In the genomic region with DNA sequence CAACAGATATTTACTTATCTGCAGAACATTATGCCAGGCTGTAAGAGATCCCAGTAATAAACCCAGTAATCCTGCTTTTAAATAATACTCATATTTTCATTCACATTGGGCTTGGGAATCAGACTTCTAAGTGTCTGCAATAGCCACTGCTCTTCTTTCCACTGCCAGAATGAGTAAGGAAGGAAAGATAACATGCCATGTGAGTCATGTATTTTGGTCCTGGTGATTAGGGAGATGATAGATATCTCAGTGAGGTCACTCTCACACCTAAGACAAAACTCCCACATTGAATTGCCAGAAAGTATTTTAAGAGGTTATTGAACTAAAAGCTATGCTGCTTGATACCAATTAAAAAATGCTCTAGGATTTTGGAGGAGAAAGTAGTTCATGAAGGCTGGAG, we compare ENCODE assay signal across 2 cellular contexts.
TF ChIP-seq lines count a peak whose summit lies in the region.

No MANE protein-coding gene starts in this region.

TF ChIP-seq in IMR-90, 13 proteins besides CTCF, POLR2A, EP300 and RAD21:
- TF ChIP-seq CEBPB (IDR thresholded peaks at IDR 0.05; ENCODE audit: low read depth, low read length) (no peak), MAFK (IDR thresholded peaks at IDR 0.05; ENCODE audit: low read depth, low read length) (no peak), MXI1 (IDR thresholded peaks at IDR 0.05; ENCODE audit: borderline replicate concordance, low read depth, low read length) (no peak), BHLHE40 (IDR thresholded peaks at IDR 0.05; ENCODE audit: low read depth, low read length) (no peak), MAZ (IDR thresholded peaks at IDR 0.05; ENCODE audit: borderline replicate concordance, low read depth, low read length) (no peak), CHD1 (IDR thresholded peaks at IDR 0.05; ENCODE audit: low read depth, low read length) (no peak), RFX5 (IDR thresholded peaks at IDR 0.05; ENCODE audit: low read depth, low read length) (no peak), ELK1 (IDR thresholded peaks at IDR 0.05; ENCODE audit: borderline replicate concordance, low read depth, low read length) (no peak), RCOR1 (IDR thresholded peaks at IDR 0.05; ENCODE audit: insufficient replicate concordance, low read length) (no peak), SMC3 (IDR thresholded peaks at IDR 0.05; ENCODE audit: low read depth, low read length) (no peak), USF2 (IDR thresholded peaks at IDR 0.05; ENCODE audit: low read depth, low read length) (no peak), FOS (IDR thresholded peaks at IDR 0.05; ENCODE audit: low read depth, low read length) (no peak)
TF ChIP-seq in IMR-90: peak in this region for 0.

TF ChIP-seq in K562, 482 proteins besides CTCF, POLR2A, EP300 and RAD21 (continues in another document):
- no peak for TF ChIP-seq CREB3L1 (IDR thresholded peaks at IDR 0.05; ENCODE audit: borderline replicate concordance, low read depth)
- TF ChIP-seq CBFA2T3 (IDR thresholded peaks at IDR 0.05): peak; percentile 78
- TF ChIP-seq ETV5 (CRISPR knock-in tag; IDR thresholded peaks at IDR 0.05; ENCODE audit: low read depth): no peak
- no peak for TF ChIP-seq PHF8 (IDR thresholded peaks at IDR 0.05; ENCODE audit: borderline replicate concordance, low read length)
- TF ChIP-seq ZNF76 (CRISPR knock-in tag; IDR thresholded peaks at IDR 0.05; ENCODE audit: borderline replicate concordance): no peak
- TF ChIP-seq FOXA1 (IDR thresholded peaks at IDR 0.05; ENCODE audit: borderline replicate concordance): no peak
- no peak for TF ChIP-seq PCBP2 (IDR thresholded peaks at IDR 0.05; ENCODE audit: low read depth, low read length, poor library complexity, severe bottlenecking)
- TF ChIP-seq, protein P1, sequence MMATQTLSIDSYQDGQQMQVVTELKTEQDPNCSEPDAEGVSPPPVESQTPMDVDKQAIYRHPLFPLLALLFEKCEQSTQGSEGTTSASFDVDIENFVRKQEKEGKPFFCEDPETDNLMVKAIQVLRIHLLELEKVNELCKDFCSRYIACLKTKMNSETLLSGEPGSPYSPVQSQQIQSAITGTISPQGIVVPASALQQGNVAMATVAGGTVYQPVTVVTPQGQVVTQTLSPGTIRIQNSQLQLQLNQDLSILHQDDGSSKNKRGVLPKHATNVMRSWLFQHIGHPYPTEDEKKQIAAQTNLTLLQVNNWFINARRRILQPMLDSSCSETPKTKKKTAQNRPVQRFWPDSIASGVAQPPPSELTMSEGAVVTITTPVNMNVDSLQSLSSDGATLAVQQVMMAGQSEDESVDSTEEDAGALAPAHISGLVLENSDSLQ (IDR thresholded peaks at IDR 0.05): no peak
- peak; percentile 90 for TF ChIP-seq ATF7 (IDR thresholded peaks at IDR 0.05)
- peak; percentile 74; the same call in 1 of the 2 replicates for TF ChIP-seq MTA1 (IDR thresholded peaks at IDR 0.05; ENCODE audit: borderline replicate concordance)
- TF ChIP-seq, protein P2, sequence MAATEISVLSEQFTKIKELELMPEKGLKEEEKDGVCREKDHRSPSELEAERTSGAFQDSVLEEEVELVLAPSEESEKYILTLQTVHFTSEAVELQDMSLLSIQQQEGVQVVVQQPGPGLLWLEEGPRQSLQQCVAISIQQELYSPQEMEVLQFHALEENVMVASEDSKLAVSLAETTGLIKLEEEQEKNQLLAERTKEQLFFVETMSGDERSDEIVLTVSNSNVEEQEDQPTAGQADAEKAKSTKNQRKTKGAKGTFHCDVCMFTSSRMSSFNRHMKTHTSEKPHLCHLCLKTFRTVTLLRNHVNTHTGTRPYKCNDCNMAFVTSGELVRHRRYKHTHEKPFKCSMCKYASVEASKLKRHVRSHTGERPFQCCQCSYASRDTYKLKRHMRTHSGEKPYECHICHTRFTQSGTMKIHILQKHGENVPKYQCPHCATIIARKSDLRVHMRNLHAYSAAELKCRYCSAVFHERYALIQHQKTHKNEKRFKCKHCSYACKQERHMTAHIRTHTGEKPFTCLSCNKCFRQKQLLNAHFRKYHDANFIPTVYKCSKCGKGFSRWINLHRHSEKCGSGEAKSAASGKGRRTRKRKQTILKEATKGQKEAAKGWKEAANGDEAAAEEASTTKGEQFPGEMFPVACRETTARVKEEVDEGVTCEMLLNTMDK (IDR thresholded peaks at IDR 0.05; ENCODE audit: borderline replicate concordance, insufficient read depth, low read depth, low read length, poor library complexity, severe bottlenecking): no peak
- TF ChIP-seq DIDO1 (tag; IDR thresholded peaks at IDR 0.05; ENCODE audit: low read depth): no peak
- TF ChIP-seq RBM15 (IDR thresholded peaks at IDR 0.05; ENCODE audit: insufficient read depth, low read length): no peak
- TF ChIP-seq CREB1 (IDR thresholded peaks at IDR 0.05): no peak
- no peak for TF ChIP-seq CREB1 (CRISPR knock-in tag; IDR thresholded peaks at IDR 0.05)
- no peak for TF ChIP-seq HDGF (IDR thresholded peaks at IDR 0.05)
- no peak for TF ChIP-seq SMAD3 (CRISPR knock-in tag; conservative IDR thresholded peaks at IDR 0.05)
- no peak for TF ChIP-seq HNRNPL (IDR thresholded peaks at IDR 0.05; ENCODE audit: low read depth, low read length)
- TF ChIP-seq BRD4 (IDR thresholded peaks at IDR 0.05): no peak
- TF ChIP-seq U2AF1 (optimal IDR thresholded peaks at IDR 0.05; ENCODE audit: low read depth, low read length): no peak
- no peak for TF ChIP-seq HMG20B (CRISPR knock-in tag; IDR thresholded peaks at IDR 0.05)
- no peak for TF ChIP-seq ZNF384 (IDR thresholded peaks at IDR 0.05; ENCODE audit: low read depth, low read length)
- TF ChIP-seq NR2C2 (CRISPR knock-in tag; IDR thresholded peaks at IDR 0.05): no peak
- TF ChIP-seq NR2C2 (tag; IDR thresholded peaks at IDR 0.05): no peak
- TF ChIP-seq ZNF644 (tag; IDR thresholded peaks at IDR 0.05; ENCODE audit: low read depth): no peak
- TF ChIP-seq DACH1 (IDR thresholded peaks at IDR 0.05; ENCODE audit: partially characterized antibody): no peak
- TF ChIP-seq ZNF239 (CRISPR knock-in tag; IDR thresholded peaks at IDR 0.05): no peak
- TF ChIP-seq ZBTB40 (IDR thresholded peaks at IDR 0.05): no peak
- no peak for TF ChIP-seq ZBTB40 (CRISPR knock-in tag; IDR thresholded peaks at IDR 0.05)
- no peak for TF ChIP-seq MCM3 (IDR thresholded peaks at IDR 0.05)
- TF ChIP-seq, protein P3, sequence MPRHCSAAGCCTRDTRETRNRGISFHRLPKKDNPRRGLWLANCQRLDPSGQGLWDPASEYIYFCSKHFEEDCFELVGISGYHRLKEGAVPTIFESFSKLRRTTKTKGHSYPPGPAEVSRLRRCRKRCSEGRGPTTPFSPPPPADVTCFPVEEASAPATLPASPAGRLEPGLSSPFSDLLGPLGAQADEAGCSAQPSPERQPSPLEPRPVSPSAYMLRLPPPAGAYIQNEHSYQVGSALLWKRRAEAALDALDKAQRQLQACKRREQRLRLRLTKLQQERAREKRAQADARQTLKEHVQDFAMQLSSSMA (CRISPR knock-in tag; IDR thresholded peaks at IDR 0.05): no peak
- TF ChIP-seq ARNT (IDR thresholded peaks at IDR 0.05): no peak
- TF ChIP-seq, protein P4, sequence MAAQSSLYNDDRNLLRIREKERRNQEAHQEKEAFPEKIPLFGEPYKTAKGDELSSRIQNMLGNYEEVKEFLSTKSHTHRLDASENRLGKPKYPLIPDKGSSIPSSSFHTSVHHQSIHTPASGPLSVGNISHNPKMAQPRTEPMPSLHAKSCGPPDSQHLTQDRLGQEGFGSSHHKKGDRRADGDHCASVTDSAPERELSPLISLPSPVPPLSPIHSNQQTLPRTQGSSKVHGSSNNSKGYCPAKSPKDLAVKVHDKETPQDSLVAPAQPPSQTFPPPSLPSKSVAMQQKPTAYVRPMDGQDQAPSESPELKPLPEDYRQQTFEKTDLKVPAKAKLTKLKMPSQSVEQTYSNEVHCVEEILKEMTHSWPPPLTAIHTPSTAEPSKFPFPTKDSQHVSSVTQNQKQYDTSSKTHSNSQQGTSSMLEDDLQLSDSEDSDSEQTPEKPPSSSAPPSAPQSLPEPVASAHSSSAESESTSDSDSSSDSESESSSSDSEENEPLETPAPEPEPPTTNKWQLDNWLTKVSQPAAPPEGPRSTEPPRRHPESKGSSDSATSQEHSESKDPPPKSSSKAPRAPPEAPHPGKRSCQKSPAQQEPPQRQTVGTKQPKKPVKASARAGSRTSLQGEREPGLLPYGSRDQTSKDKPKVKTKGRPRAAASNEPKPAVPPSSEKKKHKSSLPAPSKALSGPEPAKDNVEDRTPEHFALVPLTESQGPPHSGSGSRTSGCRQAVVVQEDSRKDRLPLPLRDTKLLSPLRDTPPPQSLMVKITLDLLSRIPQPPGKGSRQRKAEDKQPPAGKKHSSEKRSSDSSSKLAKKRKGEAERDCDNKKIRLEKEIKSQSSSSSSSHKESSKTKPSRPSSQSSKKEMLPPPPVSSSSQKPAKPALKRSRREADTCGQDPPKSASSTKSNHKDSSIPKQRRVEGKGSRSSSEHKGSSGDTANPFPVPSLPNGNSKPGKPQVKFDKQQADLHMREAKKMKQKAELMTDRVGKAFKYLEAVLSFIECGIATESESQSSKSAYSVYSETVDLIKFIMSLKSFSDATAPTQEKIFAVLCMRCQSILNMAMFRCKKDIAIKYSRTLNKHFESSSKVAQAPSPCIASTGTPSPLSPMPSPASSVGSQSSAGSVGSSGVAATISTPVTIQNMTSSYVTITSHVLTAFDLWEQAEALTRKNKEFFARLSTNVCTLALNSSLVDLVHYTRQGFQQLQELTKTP (IDR thresholded peaks at IDR 0.05; ENCODE audit: low read depth in 1 of 2, partially characterized antibody in 2 of 2): no peak
- TF ChIP-seq ZNF224 (CRISPR knock-in tag; IDR thresholded peaks at IDR 0.05): no peak
- TF ChIP-seq SIN3B (IDR thresholded peaks at IDR 0.05; ENCODE audit: low read depth): no peak
- TF ChIP-seq FOXP1 (CRISPR knock-in tag; IDR thresholded peaks at IDR 0.05): no peak
- no peak for TF ChIP-seq COPS2 (conservative IDR thresholded peaks at IDR 0.05)
- no peak for TF ChIP-seq FOXJ3 (CRISPR knock-in tag; IDR thresholded peaks at IDR 0.05)
- TF ChIP-seq SRSF1 (IDR thresholded peaks at IDR 0.05; ENCODE audit: low read depth, low read length): no peak
- no peak for TF ChIP-seq RB1 (IDR thresholded peaks at IDR 0.05; ENCODE audit: low read depth)
- no peak for TF ChIP-seq ASH1L (IDR thresholded peaks at IDR 0.05; ENCODE audit: borderline replicate concordance, low read depth, partially characterized antibody)
